ENCODE assay signal across 8 cellular contexts in genomic region chr7:78019457-78020130, GRCh38.
A peak's percentile ranks its signal among the peaks of the same experiment; 100 is the strongest.
DNase-seq lines count a peak whose midpoint lies in the region; ATAC-seq and TF ChIP-seq lines count a peak whose summit lies in the region.

No MANE protein-coding gene starts in this region.

- H3K27me3 Mint-ChIP-seq in IgD-negative memory B cell = peaks cover 5% of the 10 kb centered on the region
- peaks cover 57% of the 10 kb centered on the region for H3K27me3 Mint-ChIP-seq in activated T-helper 2 cell treated with anti-CD3 and anti-CD28 coated beads, Interferon-gamma antibody, Interleukin-2, Interleukin-4, amounts not matched to agents 10 μg/mL and 5 μg/mL and 100 μg/mL, durations not matched to agents 14 hours and 24 hours and 36 hours (ENCODE audit: low read depth)
- H3K27me3 Mint-ChIP-seq in natural killer cell treated with Interleukin-12 subunit alpha and Interleukin-12 subunit beta and Interleukin-15 and Interleukin-18, amount 100 ng/mL, for 72 hours = peaks cover 7 to 18% of the 10 kb centered on the region in 2 donors

- BruUV-seq in PC-9 (replicated peaks; lab: Mats Ljungman, UMichigan) = no TSS peak

- H3K4me3 ChIP-seq in PC-9 (peak overlapping the region; percentile 80), fibroblast of pulmonary artery (replicated peaks; ENCODE audit: low read depth, low read length) (peak overlapping the region; percentile 55), subcutaneous abdominal adipose tissue (ENCODE audit: low read depth in 1 of 5, low read length in 5 of 5) (peak overlapping the region; percentile 44 to 74 (median 66))

- POLR2A ChIA-PET in PC-9 (lab: Charles Lee; ENCODE audit: unreplicated experiment) = interaction anchor here (0.7 kb wide), 1 partner anchor 30 kb away, joined by 5 read pairs; no protein-coding TSS in a partner anchor

- H4K20me1 ChIP-seq in PC-9 (ENCODE audit: insufficient read depth) = no peaks in the 10 kb centered on the region

- no peaks in the 10 kb centered on the region for H3K79me2 ChIP-seq in PC-9 (ENCODE audit: low read depth)

- H3K4me1 ChIP-seq in PC-9 (replicated peaks; ENCODE audit: insufficient read depth) (no peaks in the 10 kb centered on the region), subcutaneous abdominal adipose tissue (ENCODE audit: control insufficient read depth in 5 of 5, insufficient read depth in 5 of 5, low read length in 5 of 5) (peaks cover 3 to 30% (median 25%) of the 10 kb centered on the region in 5 donors)

- peak overlapping the region; percentile 83 for H3K4me2 ChIP-seq in PC-9

- no peaks in the 10 kb centered on the region; the same call in 1 of the 2 replicates for H3K9me2 ChIP-seq in PC-9 (ENCODE audit: insufficient read depth)

- H3K9me3 ChIP-seq in PC-9 (ENCODE audit: insufficient read depth, low read depth) (no peaks in the 10 kb centered on the region), subcutaneous abdominal adipose tissue (ENCODE audit: control insufficient read depth in 5 of 5, low read length in 5 of 5) (no peaks in the 10 kb centered on the region)

- CTCF ChIA-PET in PC-9 (lab: Charles Lee) = interaction anchor here (0.9 kb wide), 2 partner anchors 15 to 36 kb away, joined by 4 read pairs; no protein-coding TSS in a partner anchor

- no peaks in the 10 kb centered on the region for H3K9me3 Mint-ChIP-seq in IgD-negative memory B cell
- H3K9me3 Mint-ChIP-seq in activated T-helper 2 cell treated with anti-CD3 and anti-CD28 coated beads, Interferon-gamma antibody, Interleukin-2, Interleukin-4, amounts not matched to agents 10 μg/mL and 5 μg/mL and 100 μg/mL, durations not matched to agents 14 hours and 24 hours and 36 hours = no peaks in the 10 kb centered on the region
- H3K9me3 Mint-ChIP-seq in natural killer cell treated with Interleukin-12 subunit alpha and Interleukin-12 subunit beta and Interleukin-15 and Interleukin-18, amount 100 ng/mL, for 72 hours = no peaks in the 10 kb centered on the region

- peak overlapping the region; percentile 52 to 86 (median 57) for H3K27ac Mint-ChIP-seq in IgD-negative memory B cell
- peak overlapping the region; percentile 67 for H3K27ac Mint-ChIP-seq in activated T-helper 2 cell treated with anti-CD3 and anti-CD28 coated beads, Interferon-gamma antibody, Interleukin-2, Interleukin-4, amounts not matched to agents 10 μg/mL and 5 μg/mL and 100 μg/mL, durations not matched to agents 14 hours and 24 hours and 36 hours
- peak overlapping the region; percentile 69 to 72 for H3K27ac Mint-ChIP-seq in natural killer cell treated with Interleukin-12 subunit alpha and Interleukin-12 subunit beta and Interleukin-15 and Interleukin-18, amount 100 ng/mL, for 72 hours

- intact Hi-C loops in PC-9 (cut with micrococcal nuclease; ENCODE audit: unreplicated experiment) = loop anchor here (1.0 to 10.0 kb wide), 8 partner anchors 29 to 1158 kb away; no protein-coding TSS in a partner anchor
- intact Hi-C loops in activated T-helper 2 cell treated with anti-CD3 and anti-CD28 coated beads, Interferon-gamma antibody, Interleukin-2, Interleukin-4, amounts not matched to agents 10 μg/mL and 5 μg/mL and 100 μg/mL, durations not matched to agents 14 hours and 24 hours and 36 hours (cut with micrococcal nuclease) = loop anchor here (2.0 to 10.0 kb wide), 3 partner anchors 225 to 1998 kb away; partner anchors contain the start of genes PHTF2, RSBN1L and TMEM60

- peaks cover 18% of the 10 kb centered on the region; the same call in 1 of the 2 replicates for H3K27me3 ChIP-seq in PC-9 (ENCODE audit: insufficient read depth, low read depth)
- H3K27me3 ChIP-seq in subcutaneous abdominal adipose tissue (ENCODE audit: control insufficient read depth in 5 of 5, insufficient read depth in 4 of 5, low read length in 5 of 5) = no peaks in the 10 kb centered on the region

- peaks cover 4% of the 10 kb centered on the region; the same call in 1 of the 2 replicates for H3F3A ChIP-seq in PC-9 (ENCODE audit: insufficient read depth, low read depth)

- no peaks in the 10 kb centered on the region for H3K36me3 Mint-ChIP-seq in IgD-negative memory B cell
- H3K36me3 Mint-ChIP-seq in activated T-helper 2 cell treated with anti-CD3 and anti-CD28 coated beads, Interferon-gamma antibody, Interleukin-2, Interleukin-4, amounts not matched to agents 10 μg/mL and 5 μg/mL and 100 μg/mL, durations not matched to agents 14 hours and 24 hours and 36 hours (ENCODE audit: low read depth) = peaks cover 5% of the 10 kb centered on the region
- H3K36me3 Mint-ChIP-seq in natural killer cell treated with Interleukin-12 subunit alpha and Interleukin-12 subunit beta and Interleukin-15 and Interleukin-18, amount 100 ng/mL, for 72 hours = no peaks in the 10 kb centered on the region

- H3K36me3 ChIP-seq in PC-9 (ENCODE audit: low read depth) (no peaks in the 10 kb centered on the region), subcutaneous abdominal adipose tissue (ENCODE audit: control insufficient read depth in 5 of 5, insufficient read depth in 5 of 5, low read length in 5 of 5) (no peaks in the 10 kb centered on the region)

- H3K4me3 Mint-ChIP-seq in IgD-negative memory B cell = peak overlapping the region; percentile 82 to 97 (median 92)
- H3K4me3 Mint-ChIP-seq in activated T-helper 2 cell treated with anti-CD3 and anti-CD28 coated beads, Interferon-gamma antibody, Interleukin-2, Interleukin-4, amounts not matched to agents 10 μg/mL and 5 μg/mL and 100 μg/mL, durations not matched to agents 14 hours and 24 hours and 36 hours (ENCODE audit: low read depth) = peak overlapping the region; percentile 81
- H3K4me3 Mint-ChIP-seq in natural killer cell treated with Interleukin-12 subunit alpha and Interleukin-12 subunit beta and Interleukin-15 and Interleukin-18, amount 100 ng/mL, for 72 hours = peak overlapping the region; percentile 81

- no peak overlapping the region for H3K27ac ChIP-seq in PC-9
- peak overlapping the region; percentile 94 for H3K27ac ChIP-seq in subcutaneous abdominal adipose tissue (ENCODE audit: low read depth, low read length)

- peak; percentile 80 for ATAC-seq in GM21737 (IDR thresholded peaks at IDR 0.05; ENCODE audit: unreplicated experiment)
- ATAC-seq in natural killer cell treated with Interleukin-12 subunit alpha and Interleukin-12 subunit beta and Interleukin-15 and Interleukin-18, amount 100 ng/mL, for 72 hours = peak; percentile 91 to 93

- H3K4me1 Mint-ChIP-seq in IgD-negative memory B cell = peaks cover 8 to 12% (median 11%) of the 10 kb centered on the region in 3 donors
- peaks cover 17% of the 10 kb centered on the region for H3K4me1 Mint-ChIP-seq in activated T-helper 2 cell treated with anti-CD3 and anti-CD28 coated beads, Interferon-gamma antibody, Interleukin-2, Interleukin-4, amounts not matched to agents 10 μg/mL and 5 μg/mL and 100 μg/mL, durations not matched to agents 14 hours and 24 hours and 36 hours (ENCODE audit: low read depth)
- H3K4me1 Mint-ChIP-seq in natural killer cell treated with Interleukin-12 subunit alpha and Interleukin-12 subunit beta and Interleukin-15 and Interleukin-18, amount 100 ng/mL, for 72 hours (ENCODE audit: low read depth in 2 of 2) = peaks cover 8 to 13% of the 10 kb centered on the region in 2 donors

- H3K9ac ChIP-seq in subcutaneous abdominal adipose tissue (ENCODE audit: low read length in 5 of 5) = peak overlapping the region in 2 of 5 donors; percentile 59 to 65

- DNase-seq in DMS79 treated with DMSO at 0.1 percent for 48 hours (lab: John Stamatoyannopoulos, UW) (peak; percentile 83), PC-9 (peak in 1 of 2 experiments; percentile 85), fibroblast of pulmonary artery (ENCODE audit: low read depth) (peak; percentile 80)
- DNase-seq in activated T-helper 2 cell treated with anti-CD3 and anti-CD28 coated beads, Interferon-gamma antibody, Interleukin-2, Interleukin-4, amounts not matched to agents 10 μg/mL and 5 μg/mL and 100 μg/mL, durations not matched to agents 14 hours and 24 hours and 36 hours (ENCODE audit: low spot score) = peak; percentile 35
- peak; percentile 83 for DNase-seq in natural killer cell treated with Interleukin-12 subunit alpha and Interleukin-12 subunit beta and Interleukin-15 and Interleukin-18, amount 100 ng/mL, for 72 hours (ENCODE audit: low spot score)

- no peak for TF ChIP-seq CTCF in PC-9 (conservative IDR thresholded peaks at IDR 0.05)
- TF ChIP-seq CTCF in fibroblast of pulmonary artery (IDR thresholded peaks at IDR 0.05; ENCODE audit: low read length, missing control alignments) = no peak

- H2AFZ ChIP-seq in PC-9 = peak overlapping the region; percentile 97
